ENCODE assay signal across 8 cellular contexts in genomic region chr1:200740291-200741212, GRCh38. TPM values are rescaled to one million over a fixed set of nuclear protein-coding genes. Genes with fewer than 3 reads are reported as not detected.
A peak's percentile ranks its signal among the peaks of the same experiment; 100 is the strongest.
DNase-seq lines count a peak whose midpoint lies in the region; ATAC-seq and FAIRE-seq lines count a peak whose summit lies in the region.

No MANE protein-coding gene starts in this region.

- H3K4me1 Mint-ChIP-seq in activated CD4-positive, alpha-beta T cell treated with anti-CD3 and anti-CD28 coated beads, Interleukin-2, amount 10 ng/mL, durations not matched to agents 24 days and 14 days: peaks cover 23% of the 10 kb centered on the region
- peaks cover 26% of the 10 kb centered on the region for H3K4me1 Mint-ChIP-seq in activated T-helper 17 cell treated with anti-CD3 and anti-CD28 coated beads, Interleukin-2, amount 50 U/mL, for 72 hours

- H3K36me3 ChIP-seq in thymus (ENCODE audit: control insufficient read depth, insufficient read depth): no peaks in the 10 kb centered on the region

- H3K27me3 Mint-ChIP-seq in activated CD4-positive, alpha-beta T cell treated with anti-CD3 and anti-CD28 coated beads, Interleukin-2, amount 10 ng/mL, durations not matched to agents 24 days and 14 days: peaks cover 41% of the 10 kb centered on the region
- H3K27me3 Mint-ChIP-seq in activated T-helper 17 cell treated with anti-CD3 and anti-CD28 coated beads, Interleukin-2, amount 50 U/mL, for 72 hours: no peaks in the 10 kb centered on the region

- no peaks in the 10 kb centered on the region for H3K4me1 ChIP-seq in thymus (ENCODE audit: control insufficient read depth, insufficient read depth, low read length)

- no peak overlapping the region for H3K27ac ChIP-seq in thymus (ENCODE audit: low read depth)

- intact Hi-C loops in activated CD4-positive, alpha-beta T cell treated with anti-CD3 and anti-CD28 coated beads, Interleukin-2, amount 10 ng/mL, durations not matched to agents 24 days and 14 days (cut with micrococcal nuclease): loop anchor here (10.0 kb wide), 1 partner anchor 144 kb away; no protein-coding TSS in a partner anchor

- peak overlapping the region; percentile 72 for H3K4me3 Mint-ChIP-seq in activated CD4-positive, alpha-beta T cell treated with anti-CD3 and anti-CD28 coated beads, Interleukin-2, amount 10 ng/mL, durations not matched to agents 24 days and 14 days
- H3K4me3 Mint-ChIP-seq in activated T-helper 17 cell treated with anti-CD3 and anti-CD28 coated beads, Interleukin-2, amount 50 U/mL, for 72 hours: peak overlapping the region; percentile 86

- peaks cover 17% of the 10 kb centered on the region for H3K27me3 ChIP-seq in thymus (ENCODE audit: control insufficient read depth, insufficient read depth)

- peaks cover 2% of the 10 kb centered on the region for H3K9me3 ChIP-seq in thymus (ENCODE audit: control insufficient read depth)

- peak; percentile 30 for ATAC-seq in activated T-helper 17 cell treated with anti-CD3 and anti-CD28 coated beads, Interleukin-2, amount 50 U/mL, for 72 hours (replicated peaks)
- ATAC-seq in GM18909 (IDR thresholded peaks at IDR 0.05; ENCODE audit: poor library complexity, unreplicated experiment): no peak

- H3K36me3 Mint-ChIP-seq in activated CD4-positive, alpha-beta T cell treated with anti-CD3 and anti-CD28 coated beads, Interleukin-2, amount 10 ng/mL, durations not matched to agents 24 days and 14 days (ENCODE audit: low read depth): peaks cover 2% of the 10 kb centered on the region
- H3K36me3 Mint-ChIP-seq in activated T-helper 17 cell treated with anti-CD3 and anti-CD28 coated beads, Interleukin-2, amount 50 U/mL, for 72 hours (ENCODE audit: low read depth): no peaks in the 10 kb centered on the region

- peak; percentile 5 for FAIRE-seq in islet of Langerhans (lab: Jason Lieb, UNC)

- peak overlapping the region; percentile 29 for H3K27ac Mint-ChIP-seq in activated CD4-positive, alpha-beta T cell treated with anti-CD3 and anti-CD28 coated beads, Interleukin-2, amount 10 ng/mL, durations not matched to agents 24 days and 14 days
- H3K27ac Mint-ChIP-seq in activated T-helper 17 cell treated with anti-CD3 and anti-CD28 coated beads, Interleukin-2, amount 50 U/mL, for 72 hours: no peak overlapping the region

- peak; percentile 48 for DNase-seq in activated CD4-positive, alpha-beta T cell treated with anti-CD3 and anti-CD28 coated beads, Interleukin-2, amount 10 ng/mL, durations not matched to agents 24 days and 14 days
- DNase-seq in activated CD4-positive, alpha-beta T cell treated with anti-CD3 and anti-CD28 coated beads, Interleukin-2, amount 50 U/mL, for 4 hours: no peak
- no peak for DNase-seq in NCI-H446 treated with DMSO at 0.1 percent for 48 hours (lab: John Stamatoyannopoulos, UW)
- DNase-seq in activated CD4-positive, alpha-beta T cell treated with anti-CD3 and anti-CD28 coated beads, Interleukin-2, amount 50 U/mL, for 1 hour: no peak

- no peaks in the 10 kb centered on the region for H3K9me3 Mint-ChIP-seq in activated CD4-positive, alpha-beta T cell treated with anti-CD3 and anti-CD28 coated beads, Interleukin-2, amount 10 ng/mL, durations not matched to agents 24 days and 14 days
- H3K9me3 Mint-ChIP-seq in activated T-helper 17 cell treated with anti-CD3 and anti-CD28 coated beads, Interleukin-2, amount 50 U/mL, for 72 hours: no peaks in the 10 kb centered on the region

- H3K4me3 ChIP-seq in thymus (ENCODE audit: low read length): peak overlapping the region; percentile 83

- 35% methylated on average over 7 of the region's 7 CpGs for WGBS in thymus

RNA-seq across cellular contexts. Expression of gene CAMSAP2, which starts 1.9 kb away (rescaled TPM):
- total RNA-seq in activated CD4-positive, alpha-beta T cell treated with anti-CD3 and anti-CD28 coated beads, Interleukin-2, amount 10 ng/mL, durations not matched to agents 24 days and 14 days: 1.4 and 2.5 TPM in 2 replicates
- total RNA-seq in activated T-helper 17 cell treated with anti-CD3 and anti-CD28 coated beads, Interleukin-2, amount 50 U/mL, for 72 hours: 1 to 10 TPM; 3.4 to 5.3 TPM
- polyA plus RNA-seq in thymus: 9.2 TPM
